ENCODE assay signal across 13 cellular contexts in genomic region chr18:50649821-50650220, GRCh38.
DNase-seq lines count a peak whose midpoint lies in the region; ATAC-seq and TF ChIP-seq lines count a peak whose summit lies in the region.
"Had no signal": no experiment of that assay in that cellular context is flagged by ENCODE, and none has a peak within 500 bp of the region (broad histone marks: within the 10 kb centered on the region; RNA-seq: fewer than 3 reads in every experiment).

No MANE protein-coding gene starts in this region.

- no peaks in the 10 kb centered on the region for H3K27me3 ChIP-seq in esophagus squamous epithelium
- H3K27me3 ChIP-seq in lower lobe of right lung (ENCODE audit: low read depth) = no peaks in the 10 kb centered on the region
- H3K27me3 ChIP-seq in stomach smooth muscle (ENCODE audit: control insufficient read depth in 1 of 2, insufficient read depth in 2 of 2, low read length in 2 of 2) = no peaks in the 10 kb centered on the region
- H3K27me3 ChIP-seq: BE2C had no signal

- H3K36me3 ChIP-seq in esophagus squamous epithelium (no peaks in the 10 kb centered on the region), lower lobe of right lung (no peaks in the 10 kb centered on the region), stomach smooth muscle (ENCODE audit: control insufficient read depth in 2 of 2, insufficient read depth in 2 of 2, low read length in 2 of 2) (no peaks in the 10 kb centered on the region)
- H3K36me3 ChIP-seq: BE2C had no signal

- H3K4me1 ChIP-seq in esophagus squamous epithelium (no peaks in the 10 kb centered on the region), lower lobe of right lung (no peaks in the 10 kb centered on the region), stomach smooth muscle (ENCODE audit: control insufficient read depth, insufficient read depth, low read length) (peaks cover 81% of the 10 kb centered on the region)
- H3K4me1 ChIP-seq: BE2C had no signal

- TF ChIP-seq POLR2A in esophagus squamous epithelium (IDR thresholded peaks at IDR 0.05) = no peak

- ATAC-seq in lower lobe of right lung = peak; percentile 74 to 88
- no peak for ATAC-seq in HG02938 (IDR thresholded peaks at IDR 0.05; ENCODE audit: unreplicated experiment)
- no peak for ATAC-seq in GM19351 (IDR thresholded peaks at IDR 0.05; ENCODE audit: unreplicated experiment)
- ATAC-seq: PC-3 had no signal

- WGBS in esophagus squamous epithelium, 2 donors = 60 to 61% methylated on average over 2 to 4 of the region's 4 CpGs

- no peak overlapping the region for H3K4me3 ChIP-seq in esophagus squamous epithelium
- no peak overlapping the region for H3K4me3 ChIP-seq in lower lobe of right lung
- H3K4me3 ChIP-seq in stomach smooth muscle (ENCODE audit: low read length in 2 of 2) = peak overlapping the region in 1 of 2 donors; percentile 26

- no peaks in the 10 kb centered on the region for H3K9me3 ChIP-seq in esophagus squamous epithelium
- no peaks in the 10 kb centered on the region for H3K9me3 ChIP-seq in lower lobe of right lung
- no peaks in the 10 kb centered on the region for H3K9me3 ChIP-seq in stomach smooth muscle (ENCODE audit: control insufficient read depth in 2 of 2, low read length in 2 of 2)
- H3K9me3 ChIP-seq: BE2C had no signal

- DNase-seq in NCI-H226 = peak; percentile 75
- DNase-seq in esophagus squamous epithelium (lab: John Stamatoyannopoulos, UW) = no peak
- peak; percentile 63 for DNase-seq in lower lobe of right lung
- DNase-seq in DMS53 (lab: John Stamatoyannopoulos, UW) = no peak
- DNase-seq in hepatic stellate cell (ENCODE audit: low spot score) = no peak
- DNase-seq: activated CD4-positive, alpha-beta T cell treated with anti-CD3 and anti-CD28 coated beads, Interleukin-2, amount 50 U/mL, for 48 hours; BE2C; effector memory CD4-positive, alpha-beta T cell; MV-4-11; PC-3 had no signal

- H3K9ac ChIP-seq in stomach smooth muscle (ENCODE audit: low read length in 2 of 2) = peak overlapping the region; percentile 63 to 74

- no peak for TF ChIP-seq CTCF in esophagus squamous epithelium (IDR thresholded peaks at IDR 0.05)
- no peak for TF ChIP-seq CTCF in lower lobe of right lung (IDR thresholded peaks at IDR 0.05)

- peak overlapping the region in 3 of 4 donors; percentile 49 to 81 (median 71) for H3K27ac ChIP-seq in esophagus squamous epithelium
- H3K27ac ChIP-seq in lower lobe of right lung = no peak overlapping the region
- H3K27ac ChIP-seq in stomach smooth muscle (ENCODE audit: low read length) = peak overlapping the region; percentile 98

- intact Hi-C loops in esophagus squamous epithelium (cut with DNase I) (no loop called here), lower lobe of right lung (cut with DNase I) (no loop called here)

Comparison
In these comparisons a context has a peak if more than half of its experiments do, and no peak if none do; other contexts are left out.
1. DNase-seq: peak in NCI-H226 (single experiment) and lower lobe of right lung (single experiment); none in esophagus squamous epithelium (single experiment), DMS53 (single experiment) and hepatic stellate cell (single experiment).
2. ATAC-seq: peak in lower lobe of right lung (2 of 2); none in HG02938 (single experiment) and GM19351 (single experiment).